ENCODE assay signal across 6 cellular contexts in the genomic region with DNA sequence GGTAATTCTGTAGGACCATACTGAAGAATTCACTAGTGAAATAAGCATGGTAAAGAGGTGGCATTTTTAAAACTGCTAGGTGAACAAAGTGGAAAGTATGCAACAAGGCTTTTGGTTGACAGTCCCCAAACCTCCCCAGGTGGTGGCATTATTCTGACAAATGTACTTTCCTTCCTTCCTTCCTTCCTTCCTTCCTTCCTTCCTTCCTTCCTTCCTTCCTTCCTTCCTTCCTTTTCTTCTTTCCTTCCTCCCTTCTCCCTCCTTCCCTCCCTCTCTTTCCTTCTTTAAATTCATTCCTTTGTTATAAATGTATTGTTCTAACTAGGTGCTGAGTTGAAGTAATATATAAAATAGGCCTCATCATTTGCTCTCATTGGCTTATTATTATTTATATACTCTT.
"Had no signal": no experiment of that assay in that cellular context is flagged by ENCODE, and none has a peak within 500 bp of the region (broad histone marks: within the 10 kb centered on the region; RNA-seq: fewer than 3 reads in every experiment).

No MANE protein-coding gene starts in this region.

- DNase-seq: IMR-90, KBM-7 had no signal

- ATAC-seq: HepG2, K562 had no signal

- H3K27ac Mint-ChIP-seq: IgD-negative memory B cell had no signal

- H3K36me3 Mint-ChIP-seq: IgD-negative memory B cell had no signal

- H3K27ac ChIP-seq: HL-60 had no signal

- H3K27me3 Mint-ChIP-seq: IgD-negative memory B cell had no signal

- H3K4me3 ChIP-seq: K562 had no signal
